In genomic region chr7:134435161-134435920, GRCh38 we compare ENCODE assay signal across 21 cellular contexts. TPM values are rescaled to one million over a fixed set of nuclear protein-coding genes. Genes with fewer than 3 reads are reported as not detected.
DNase-seq lines count a peak whose midpoint lies in the region; ATAC-seq and TF ChIP-seq lines count a peak whose summit lies in the region.
"Had no signal": no experiment of that assay in that cellular context is flagged by ENCODE, and none has a peak within 500 bp of the region (broad histone marks: within the 10 kb centered on the region; RNA-seq: fewer than 3 reads in every experiment).

No MANE protein-coding gene starts in this region.

- H3K9me3 Mint-ChIP-seq in MCF 10A (ENCODE audit: unreplicated experiment): peaks cover 7% of the 10 kb centered on the region
- H3K9me3 Mint-ChIP-seq in activated CD8-positive, alpha-beta memory T cell treated with anti-CD3 and anti-CD28 coated beads, Interleukin-2, amount 10 ng/mL, durations not matched to agents 7 days and 5 days (ENCODE audit: low read depth): peaks cover 5% of the 10 kb centered on the region
- H3K9me3 Mint-ChIP-seq: T-helper 2 cell treated with Interferon-gamma antibody and Interleukin-4, amounts not matched to agents 5 μg/mL and 100 μg/mL, for 36 hours had no signal

- H3K27ac Mint-ChIP-seq in MCF 10A (ENCODE audit: low read depth, unreplicated experiment): peak overlapping the region; percentile 88
- no peak overlapping the region for H3K27ac Mint-ChIP-seq in activated CD8-positive, alpha-beta memory T cell treated with anti-CD3 and anti-CD28 coated beads, Interleukin-2, amount 10 ng/mL, durations not matched to agents 7 days and 5 days
- H3K27ac Mint-ChIP-seq: activated naive CD8-positive, alpha-beta T cell treated with anti-CD3 and anti-CD28 coated beads for 36 hours; activated T-cell treated with anti-CD3 and anti-CD28 coated beads, Interleukin-2, amount 50 U/mL, for 72 hours; GM23338; natural killer cell; T-helper 2 cell treated with Interferon-gamma antibody and Interleukin-4, amounts not matched to agents 5 μg/mL and 100 μg/mL, for 36 hours had no signal

- TF ChIP-seq POLR2A in breast epithelium (IDR thresholded peaks at IDR 0.05) (no peak), adrenal gland (IDR thresholded peaks at IDR 0.05) (peak in 1 of 2 donors; percentile 15)

- no peak overlapping the region for H3K4me3 Mint-ChIP-seq in MCF 10A (ENCODE audit: unreplicated experiment)
- no peak overlapping the region for H3K4me3 Mint-ChIP-seq in activated CD8-positive, alpha-beta memory T cell treated with anti-CD3 and anti-CD28 coated beads, Interleukin-2, amount 10 ng/mL, durations not matched to agents 7 days and 5 days
- H3K4me3 Mint-ChIP-seq: activated naive CD8-positive, alpha-beta T cell treated with anti-CD3 and anti-CD28 coated beads for 36 hours; activated T-cell treated with anti-CD3 and anti-CD28 coated beads, Interleukin-2, amount 50 U/mL, for 72 hours; GM23338; natural killer cell; T-helper 2 cell treated with Interferon-gamma antibody and Interleukin-4, amounts not matched to agents 5 μg/mL and 100 μg/mL, for 36 hours had no signal

- WGBS in adrenal gland, 4 donors: 67 to 72% (median 68%) methylated on average over 12 of the region's 12 CpGs

- H3K36me3 Mint-ChIP-seq in MCF 10A (ENCODE audit: insufficient read depth, unreplicated experiment): peaks cover 5% of the 10 kb centered on the region
- peaks cover 7% of the 10 kb centered on the region for H3K36me3 Mint-ChIP-seq in activated CD8-positive, alpha-beta memory T cell treated with anti-CD3 and anti-CD28 coated beads, Interleukin-2, amount 10 ng/mL, durations not matched to agents 7 days and 5 days
- H3K36me3 Mint-ChIP-seq: natural killer cell had no signal

- no peak overlapping the region for H3K27ac ChIP-seq in breast epithelium
- peak overlapping the region; percentile 27 to 89 (median 76) for H3K27ac ChIP-seq in adrenal gland
- H3K27ac ChIP-seq: 22Rv1; BLaER1 treated with 17β-estradiol and CSF1 and Interleukin-3, amounts not matched to agents 10 nM and 100 nM; cardiac muscle cell had no signal

- no peaks in the 10 kb centered on the region for H3K36me3 ChIP-seq in breast epithelium
- peaks cover 0 to 1% of the 10 kb centered on the region in 2 donors for H3K36me3 ChIP-seq in adrenal gland (replicated peaks in 1 of 2)
- H3K36me3 ChIP-seq: cardiac muscle cell had no signal

- H3K27me3 Mint-ChIP-seq in MCF 10A (ENCODE audit: insufficient read depth, unreplicated experiment): no peaks in the 10 kb centered on the region
- no peaks in the 10 kb centered on the region for H3K27me3 Mint-ChIP-seq in activated CD8-positive, alpha-beta memory T cell treated with anti-CD3 and anti-CD28 coated beads, Interleukin-2, amount 10 ng/mL, durations not matched to agents 7 days and 5 days

- CTCF ChIA-PET in MCF 10A (lab: Yijun Ruan, JAX): interaction anchor here (1.1 to 2.1 kb wide), 12 partner anchors 9 to 173 kb away, joined by 3 to 38 read pairs (median 4); partner anchors contain the start of gene AKR1B1
- CTCF ChIA-PET in activated CD8-positive, alpha-beta memory T cell treated with anti-CD3 and anti-CD28 coated beads, Interleukin-2, amount 10 ng/mL, durations not matched to agents 7 days and 5 days (lab: Charles Lee): interaction anchor here (1.3 to 1.7 kb wide), 2 partner anchors 23 to 79 kb away, joined by 3 to 4 read pairs; partner anchors contain the start of gene AKR1B1

- no peak overlapping the region for H3K4me3 ChIP-seq in breast epithelium
- no peak overlapping the region for H3K4me3 ChIP-seq in adrenal gland
- no peak overlapping the region for H3K4me3 ChIP-seq in fibroblast of villous mesenchyme (ENCODE audit: low read depth, low read length)
- H3K4me3 ChIP-seq: BLaER1 treated with 17β-estradiol and CSF1 and Interleukin-3, amounts not matched to agents 10 nM and 100 nM; cardiac muscle cell; GM23338 had no signal

- DNase-seq in MCF 10A (ENCODE audit: unreplicated experiment) (peak; percentile 37), breast epithelium (ENCODE audit: low spot score in 2 of 2) (no peak), adrenal gland (peak in 5 of 7 donors; percentile 56 to 80 (median 70)), fibroblast of villous mesenchyme (ENCODE audit: low read depth) (peak; percentile 71), NCI-H82 treated with DMSO at 0.1 percent for 48 hours (lab: John Stamatoyannopoulos, UW; ENCODE audit: unreplicated experiment) (no peak)
- no peak for DNase-seq in activated CD8-positive, alpha-beta memory T cell treated with anti-CD3 and anti-CD28 coated beads, Interleukin-2, amount 10 ng/mL, durations not matched to agents 7 days and 5 days
- DNase-seq: activated CD4-positive, CD25-positive, alpha-beta regulatory T cell; activated naive CD8-positive, alpha-beta T cell treated with anti-CD3 and anti-CD28 coated beads for 36 hours; activated T-cell treated with anti-CD3 and anti-CD28 coated beads, Interleukin-2, amount 50 U/mL, for 72 hours; mesendoderm; natural killer cell; NCI-H187 treated with DMSO at 0.1 percent for 48 hours; SIG-M5; stimulated activated CD4-positive, alpha-beta T cell treated with anti-CD3 and anti-CD28 coated beads, Interleukin-4, amount 100 ng/mL, for 24 hours had no signal

- H3K9me3 ChIP-seq in breast epithelium: no peaks in the 10 kb centered on the region
- no peaks in the 10 kb centered on the region for H3K9me3 ChIP-seq in adrenal gland (replicated peaks in 1 of 3)

- ATAC-seq in activated CD8-positive, alpha-beta memory T cell treated with anti-CD3 and anti-CD28 coated beads, Interleukin-2, amount 10 ng/mL, durations not matched to agents 7 days and 5 days: no peak
- no peak for ATAC-seq in HG02759 (IDR thresholded peaks at IDR 0.05; ENCODE audit: unreplicated experiment)
- no peak for ATAC-seq in GM21717 (IDR thresholded peaks at IDR 0.05; ENCODE audit: unreplicated experiment)
- ATAC-seq: activated T-cell treated with anti-CD3 and anti-CD28 coated beads, Interleukin-2, amount 50 U/mL, for 72 hours; GM23338; natural killer cell had no signal

- H3K27me3 ChIP-seq in breast epithelium (no peaks in the 10 kb centered on the region), adrenal gland (no peaks in the 10 kb centered on the region)
- H3K27me3 ChIP-seq: BLaER1 treated with 17β-estradiol and CSF1 and Interleukin-3, amounts not matched to agents 10 nM and 100 nM; cardiac muscle cell had no signal

- no peak for TF ChIP-seq CTCF in MCF 10A (IDR thresholded peaks at IDR 0.05; ENCODE audit: unreplicated experiment)
- TF ChIP-seq CTCF in breast epithelium (IDR thresholded peaks at IDR 0.05): no peak
- no peak for TF ChIP-seq CTCF in adrenal gland (IDR thresholded peaks at IDR 0.05)
- no peak for TF ChIP-seq CTCF in fibroblast of villous mesenchyme (IDR thresholded peaks at IDR 0.05; ENCODE audit: insufficient read depth, low read depth, low read length)

- no peaks in the 10 kb centered on the region for H3K4me1 ChIP-seq in breast epithelium
- H3K4me1 ChIP-seq in adrenal gland (replicated peaks in 1 of 2): peaks cover 14 to 15% of the 10 kb centered on the region in 2 donors

- intact Hi-C loops in MCF 10A (cut with micrococcal nuclease): loop anchor here (10.0 kb wide), 1 partner anchor 509 kb away; no protein-coding TSS in a partner anchor
- intact Hi-C loops in breast epithelium (cut with DNase I; ENCODE audit: low total_unique reads): loop anchor here (1.0 to 10.0 kb wide), 2 partner anchors 19 to 79 kb away; no protein-coding TSS in a partner anchor
- intact Hi-C loops in adrenal gland (cut with DNase I): no loop called here

- BruUV-seq in MCF 10A (replicated peaks; lab: Mats Ljungman, UMichigan): no TSS peak

- POLR2A ChIA-PET in MCF 10A (lab: Yijun Ruan, JAX): interaction anchor here (0.7 to 2.1 kb wide), 11 partner anchors 9 to 126 kb away, joined by 3 to 13 read pairs (median 4); no protein-coding TSS in a partner anchor

- peaks cover 17% of the 10 kb centered on the region for H3K4me1 Mint-ChIP-seq in MCF 10A (ENCODE audit: insufficient read depth, unreplicated experiment)
- H3K4me1 Mint-ChIP-seq in activated CD8-positive, alpha-beta memory T cell treated with anti-CD3 and anti-CD28 coated beads, Interleukin-2, amount 10 ng/mL, durations not matched to agents 7 days and 5 days: peaks cover 16% of the 10 kb centered on the region
- H3K4me1 Mint-ChIP-seq: GM23338 had no signal

RNA-seq across cellular contexts. Expression of gene AKR1B1, which starts 23.6 kb away (rescaled TPM):
- 115 and 128 TPM in 2 replicates for total RNA-seq in MCF 10A (2022)
- total RNA-seq in breast epithelium: 100 to 1,000 TPM in 1 of 3 donors, 10 to 100 TPM in 2; 55.0 to 200 (median 57.4) TPM
- 1,000 to 10,000 TPM; 1,560 to 4,669 (median 4,059) TPM for total RNA-seq in adrenal gland
- 1,000 to 10,000 TPM; 1,140 to 3,530 (median 1,408) TPM for polyA plus RNA-seq in adrenal gland
- total RNA-seq in fibroblast of villous mesenchyme: 102 and 542 TPM in 2 replicates
- 100 to 1,000 TPM in 1 of 2 experiments, 10 to 100 TPM in 1; 96.2 to 113 TPM for total RNA-seq in activated CD8-positive, alpha-beta memory T cell treated with anti-CD3 and anti-CD28 coated beads, Interleukin-2, amount 10 ng/mL, durations not matched to agents 7 days and 5 days

Comparison
In these comparisons a context has a peak if more than half of its experiments do, and no peak if none do; other contexts are left out.
1. DNase-seq: peak in MCF 10A (single experiment), adrenal gland (5 of 7) and fibroblast of villous mesenchyme (single experiment); none in breast epithelium (0 of 2), NCI-H82 treated with DMSO at 0.1 percent for 48 hours (single experiment) and activated CD8-positive, alpha-beta memory T cell treated with anti-CD3 and anti-CD28 coated beads, Interleukin-2, amount 10 ng/mL, durations not matched to agents 7 days and 5 days (single experiment).
2. H3K27ac ChIP-seq: peak in adrenal gland (5 of 5); none in breast epithelium (0 of 2).
3. intact Hi-C loops: an anchor here in MCF 10A (10.0 kb wide) and breast epithelium (1.0 to 10.0 kb wide); none called in adrenal gland.